Comparison of ENCODE assay signal across 13 cellular contexts in the genomic region with DNA sequence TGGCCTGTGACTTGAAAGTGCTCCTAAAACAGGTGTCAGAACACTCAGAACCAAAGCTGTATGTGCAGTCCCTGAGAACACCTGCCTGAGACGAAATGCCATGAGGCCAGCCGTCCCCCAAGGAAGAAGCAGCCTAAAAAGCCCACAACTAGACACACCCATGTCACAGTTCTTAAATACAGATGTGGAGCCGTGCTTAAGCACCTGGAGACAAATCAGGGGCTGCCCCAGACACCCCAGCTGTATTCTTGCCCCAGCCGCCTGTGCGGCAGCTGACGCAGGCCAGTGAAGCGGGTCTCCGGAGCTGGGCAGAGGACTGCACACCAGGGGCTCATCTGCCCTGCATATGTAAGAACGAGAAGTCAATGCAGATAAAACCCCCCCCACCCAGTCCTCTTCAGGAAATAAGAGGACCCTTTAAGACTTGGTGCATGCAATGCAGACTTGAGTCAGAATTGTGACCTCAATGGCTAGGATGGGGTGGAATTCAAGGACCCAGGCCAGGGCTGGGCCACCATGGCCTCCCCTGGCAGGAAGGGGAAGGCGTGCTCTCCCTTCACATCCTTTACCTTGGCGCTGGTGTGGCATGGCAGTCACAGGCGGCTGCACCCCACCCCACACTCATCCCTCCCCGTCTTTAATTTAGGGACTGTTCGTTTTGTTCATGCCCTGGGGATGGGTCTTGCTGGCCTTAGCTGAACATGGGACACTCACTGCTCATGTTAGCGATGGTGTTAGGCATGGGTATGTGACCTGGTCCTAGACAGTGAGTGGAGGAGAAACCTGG. TPM values are rescaled to one million over a fixed set of nuclear protein-coding genes. Genes with fewer than 3 reads are reported as not detected.
DNase-seq lines count a peak whose midpoint lies in the region; ATAC-seq and TF ChIP-seq lines count a peak whose summit lies in the region.
"Had no signal": no experiment of that assay in that cellular context is flagged by ENCODE, and none has a peak within 500 bp of the region (broad histone marks: within the 10 kb centered on the region; RNA-seq: fewer than 3 reads in every experiment).

No MANE protein-coding gene starts in this region.

- POLR2A ChIA-PET in SK-N-SH (lab: Yijun Ruan, JAX) = no interaction called here

- no peaks in the 10 kb centered on the region for H3K79me2 ChIP-seq in SK-N-SH (ENCODE audit: insufficient read depth)

- intact Hi-C loops in sciatic nerve (cut with DNase I) = no loop called here

- TF ChIP-seq EP300 in SK-N-SH (IDR thresholded peaks at IDR 0.05; ENCODE audit: borderline replicate concordance in 1 of 2, low read depth in 1 of 2, low read length in 1 of 2) = no peak

- H3K27me3 ChIP-seq in SK-N-SH (ENCODE audit: insufficient read depth) = no peaks in the 10 kb centered on the region
- H3K27me3 ChIP-seq: MG63 had no signal

- no peak for TF ChIP-seq RAD21 in SK-N-SH (IDR thresholded peaks at IDR 0.05; ENCODE audit: low read length)

- no peaks in the 10 kb centered on the region for H3F3A ChIP-seq in SK-N-SH (replicated peaks; ENCODE audit: insufficient read depth)

- H3K36me3 ChIP-seq in SK-N-SH (replicated peaks in 1 of 2; ENCODE audit: control insufficient read depth in 1 of 2, insufficient read depth in 2 of 2, low read length in 1 of 2) = no peaks in the 10 kb centered on the region
- H3K36me3 ChIP-seq: MG63 had no signal

- WGBS in SK-N-SH (ENCODE audit: low lambda C conversion rate) = 96% methylated on average over 5 of the region's 15 CpGs

- H3K27ac ChIP-seq in SK-N-SH (ENCODE audit: low read depth in 2 of 2, low read length in 1 of 2) = no peak overlapping the region
- H3K27ac ChIP-seq: WERI-Rb-1 had no signal

- no peak overlapping the region for H2AFZ ChIP-seq in SK-N-SH (ENCODE audit: low read depth)

- TF ChIP-seq CTCF in SK-N-SH (IDR thresholded peaks at IDR 0.05) = no peak

- no peak overlapping the region for H3K4me3 ChIP-seq in SK-N-SH (ENCODE audit: low read depth in 2 of 2, low read length in 1 of 2)
- H3K4me3 ChIP-seq: MG63 had no signal

- no peaks in the 10 kb centered on the region for H4K20me1 ChIP-seq in SK-N-SH (ENCODE audit: insufficient read depth)

- H3K9me2 ChIP-seq in SK-N-SH = no peaks in the 10 kb centered on the region

- ATAC-seq in GM19035 (IDR thresholded peaks at IDR 0.05; ENCODE audit: unreplicated experiment) (peak; percentile 66), HG02678 (IDR thresholded peaks at IDR 0.05; ENCODE audit: unreplicated experiment) (peak; percentile 80), HG03521 (IDR thresholded peaks at IDR 0.05; ENCODE audit: unreplicated experiment) (peak; percentile 56), sciatic nerve (no peak), HG02970 (IDR thresholded peaks at IDR 0.05; ENCODE audit: low FRiP score, unreplicated experiment) (no peak)

- no peak overlapping the region for H3K9ac ChIP-seq in SK-N-SH

- DNase-seq in sciatic nerve (ENCODE audit: low spot score) = peak; percentile 36
- DNase-seq in NCI-H2227 treated with DMSO at 0.1 percent for 48 hours (lab: John Stamatoyannopoulos, UW) = no peak
- DNase-seq in HuH-7.5 (ENCODE audit: low spot score) = no peak
- no peak for DNase-seq in SK-N-SH
- DNase-seq: DMS79 treated with DMSO at 0.1 percent for 48 hours; H9; MG63; stimulated activated CD4-positive, alpha-beta T cell treated with anti-CD3 and anti-CD28 coated beads, Interleukin-4, amount 100 ng/mL, for 4 hours had no signal

- CTCF ChIA-PET in SK-N-SH (lab: Yijun Ruan, JAX) = interaction anchor here (1.9 kb wide), 1 partner anchor 16 kb away, joined by 4 read pairs; no protein-coding TSS in a partner anchor

- peaks cover 0 to 24% of the 10 kb centered on the region in 2 experiments; a peak in 1 of 4 replicates for H3K4me1 ChIP-seq in SK-N-SH (ENCODE audit: control insufficient read depth in 1 of 2, insufficient read depth in 2 of 2, low read depth in 1 of 2, low read length in 1 of 2)

- H3K4me2 ChIP-seq in SK-N-SH = no peak overlapping the region

- no peaks in the 10 kb centered on the region for H3K9me3 ChIP-seq in SK-N-SH
- H3K9me3 ChIP-seq: MG63 had no signal

TF ChIP-seq in SK-N-SH, 30 proteins besides CTCF, POLR2A, EP300 and RAD21:
- TF ChIP-seq TEAD4 (IDR thresholded peaks at IDR 0.05; ENCODE audit: borderline replicate concordance, insufficient read depth) = no peak
- no peak for TF ChIP-seq RXRA (IDR thresholded peaks at IDR 0.05; ENCODE audit: borderline replicate concordance, low read depth)
- no peak for TF ChIP-seq EZH2phosphoT487 (IDR thresholded peaks at IDR 0.05; ENCODE audit: borderline replicate concordance, low read depth)

RNA-seq across cellular contexts. Expression of gene PLXNA1, which starts 27.7 kb away (rescaled TPM):
- 35.9 TPM for total RNA-seq in sciatic nerve
- polyA plus RNA-seq in SK-N-SH (2012; rRNA removed) = 48.1 and 48.7 TPM in 2 replicates
- 13.2 and 23.6 TPM in 2 replicates for polyA plus RNA-seq in SK-N-SH (2012; cell fraction: cytosol; rRNA removed)
- 104 and 115 TPM in 2 replicates for polyA plus RNA-seq in SK-N-SH (2012; cell fraction: nucleus; rRNA removed)

Comparison
In these comparisons a context has a peak if more than half of its experiments do, and no peak if none do; other contexts are left out.
1. ATAC-seq: peak in GM19035 (single experiment), HG02678 (single experiment) and HG03521 (single experiment); none in sciatic nerve (single experiment) and HG02970 (single experiment).